In genomic region chr10:63173468-63174227, GRCh38 we compare ENCODE assay signal across 10 cellular contexts. TPM values are rescaled to one million over a fixed set of nuclear protein-coding genes. Genes with fewer than 3 reads are reported as not detected.
A peak's percentile ranks its signal among the peaks of the same experiment; 100 is the strongest.
DNase-seq lines count a peak whose midpoint lies in the region; ATAC-seq and TF ChIP-seq lines count a peak whose summit lies in the region.
"Had no signal": no experiment of that assay in that cellular context is flagged by ENCODE, and none has a peak within 500 bp of the region (broad histone marks: within the 10 kb centered on the region; RNA-seq: fewer than 3 reads in every experiment).

No MANE protein-coding gene starts in this region.

- H3K27me3 ChIP-seq in left lung = no peaks in the 10 kb centered on the region
- H3K27me3 ChIP-seq: brain microvascular endothelial cell had no signal

- H3K4me3 ChIP-seq in left lung = no peak overlapping the region
- H3K4me3 ChIP-seq: lung had no signal

- intact Hi-C loops in left lung (cut with DNase I) = no loop called here

- H3K9me3 ChIP-seq in left lung = no peaks in the 10 kb centered on the region

- no peak for TF ChIP-seq CTCF in left lung (IDR thresholded peaks at IDR 0.05)

- ATAC-seq in GM18517 (IDR thresholded peaks at IDR 0.05; ENCODE audit: unreplicated experiment) (peak; percentile 99), GM21526 (IDR thresholded peaks at IDR 0.05; ENCODE audit: low FRiP score, unreplicated experiment) (peak; percentile 99), HG03457 (IDR thresholded peaks at IDR 0.05; ENCODE audit: unreplicated experiment) (peak; percentile 96), left lung (peak; percentile 43)

- peaks cover 0 to 19% of the 10 kb centered on the region in 2 donors for H3K4me1 ChIP-seq in left lung

- no peak for DNase-seq in left lung
- no peak for DNase-seq in SK-N-DZ (ENCODE audit: low spot score)
- DNase-seq in stimulated activated CD4-positive, alpha-beta T cell treated with anti-CD3 and anti-CD28 coated beads, Interleukin-12 subunit alpha, Interleukin-12 subunit beta, amount 100 ng/mL, for 4 hours = no peak
- no peak for DNase-seq in hypothalamus (lab: John Stamatoyannopoulos, UW)
- DNase-seq in midbrain (lab: John Stamatoyannopoulos, UW) = no peak
- DNase-seq: brain microvascular endothelial cell had no signal

- peaks cover 0 to 80% of the 10 kb centered on the region in 2 donors for H3K36me3 ChIP-seq in left lung

- H3K27ac ChIP-seq in left lung = peak overlapping the region in 1 of 2 donors; percentile 31
- H3K27ac ChIP-seq: brain microvascular endothelial cell had no signal

RNA-seq across cellular contexts. Expression of gene NRBF2, which starts 40.5 kb away (rescaled TPM):
- total RNA-seq in left lung = 10 to 100 TPM; 19.0 to 24.1 TPM
- 18.2 and 19.6 TPM in 2 replicates for polyA plus RNA-seq in SK-N-DZ (2014; cell fraction: cytosol; rRNA removed)
- polyA plus RNA-seq in SK-N-DZ (2014; cell fraction: nucleus; rRNA removed) = 13.7 and 14.0 TPM in 2 replicates

Comparison
In these comparisons a context has a peak if more than half of its experiments do, and no peak if none do; other contexts are left out.
1. ATAC-seq: peak in every context shown above with its lines; median percentile 99 in GM18517; 99 in GM21526; 96 in HG03457; 43 in left lung.